In genomic region chr9:126947529-126947928, GRCh38 we compare ENCODE assay signal across 12 cellular contexts. TPM values are rescaled to one million over a fixed set of nuclear protein-coding genes. Genes with fewer than 3 reads are reported as not detected.
DNase-seq lines count a peak whose midpoint lies in the region; ATAC-seq and TF ChIP-seq lines count a peak whose summit lies in the region.
"Had no signal": no experiment of that assay in that cellular context is flagged by ENCODE, and none has a peak within 500 bp of the region (broad histone marks: within the 10 kb centered on the region; RNA-seq: fewer than 3 reads in every experiment).

No MANE protein-coding gene starts in this region.

- H3K27me3 ChIP-seq in BE2C (no peaks in the 10 kb centered on the region), MM.1S (replicated peaks; ENCODE audit: insufficient read depth, low read length) (no peaks in the 10 kb centered on the region), uterus (no peaks in the 10 kb centered on the region)
- H3K27me3 ChIP-seq in CD8-positive, alpha-beta T cell (ENCODE audit: insufficient read depth, low read length), result no peaks in the 10 kb centered on the region

- no peaks in the 10 kb centered on the region for H3K9me3 Mint-ChIP-seq in CD8-positive, alpha-beta T cell
- H3K9me3 Mint-ChIP-seq: activated B cell treated with CpG ODN at 0.5 μM for 24 hours, neural crest cell had no signal

- peaks cover 7% of the 10 kb centered on the region for H3K27me3 Mint-ChIP-seq in CD8-positive, alpha-beta T cell (ENCODE audit: low read depth)
- H3K27me3 Mint-ChIP-seq: activated B cell treated with CpG ODN at 0.5 μM for 24 hours, brain had no signal

- H3K4me1 ChIP-seq in BE2C (no peaks in the 10 kb centered on the region; the same call in 1 of the 2 replicates), MM.1S (ENCODE audit: low read length) (peaks cover 5% of the 10 kb centered on the region), uterus (no peaks in the 10 kb centered on the region)
- no peaks in the 10 kb centered on the region for H3K4me1 ChIP-seq in CD8-positive, alpha-beta T cell (ENCODE audit: insufficient read depth, low read length)

- H3K4me3 Mint-ChIP-seq in CD8-positive, alpha-beta T cell, result no peak overlapping the region
- H3K4me3 Mint-ChIP-seq: activated B cell treated with CpG ODN at 0.5 μM for 24 hours, brain, neural crest cell had no signal

- CTCF ChIA-PET in CD8-positive, alpha-beta T cell (lab: Charles Lee), result interaction anchor here (0.6 to 2.4 kb wide), 5 partner anchors 18 to 267 kb away, joined by 3 to 15 read pairs (median 3); no protein-coding TSS in a partner anchor

- H3K4me1 Mint-ChIP-seq in CD8-positive, alpha-beta T cell (ENCODE audit: low read depth), result no peaks in the 10 kb centered on the region
- H3K4me1 Mint-ChIP-seq: activated B cell treated with CpG ODN at 0.5 μM for 24 hours, neural crest cell had no signal

- no peaks in the 10 kb centered on the region for H3K36me3 Mint-ChIP-seq in CD8-positive, alpha-beta T cell

- H3K36me3 ChIP-seq in BE2C, result no peaks in the 10 kb centered on the region
- no peaks in the 10 kb centered on the region for H3K36me3 ChIP-seq in CD8-positive, alpha-beta T cell (ENCODE audit: insufficient read depth, low read length)
- H3K36me3 ChIP-seq in MM.1S (replicated peaks; ENCODE audit: insufficient read depth, low read length), result no peaks in the 10 kb centered on the region
- no peaks in the 10 kb centered on the region for H3K36me3 ChIP-seq in uterus

- H3K4me2 ChIP-seq in MM.1S (ENCODE audit: low read depth, low read length), result no peak overlapping the region
- H3K4me2 ChIP-seq: smooth muscle cell had no signal

- no peak overlapping the region for H3K27ac Mint-ChIP-seq in CD8-positive, alpha-beta T cell
- H3K27ac Mint-ChIP-seq: activated B cell treated with CpG ODN at 0.5 μM for 24 hours had no signal

- H3K9me3 ChIP-seq in BE2C, result no peaks in the 10 kb centered on the region
- H3K9me3 ChIP-seq in CD8-positive, alpha-beta T cell (ENCODE audit: low read length), result no peaks in the 10 kb centered on the region
- H3K9me3 ChIP-seq in MM.1S (replicated peaks; ENCODE audit: insufficient read depth, low read length), result no peaks in the 10 kb centered on the region
- H3K9me3 ChIP-seq in uterus, result no peaks in the 10 kb centered on the region

- ATAC-seq in CD8-positive, alpha-beta T cell, result peak; percentile 26
- no peak for ATAC-seq in GM18858 (IDR thresholded peaks at IDR 0.05; ENCODE audit: unreplicated experiment)

- H4K20me1 ChIP-seq in MM.1S (ENCODE audit: insufficient read depth, low read length), result no peaks in the 10 kb centered on the region

- H3K27ac ChIP-seq in CD8-positive, alpha-beta T cell (ENCODE audit: low read depth, low read length), result no peak overlapping the region
- H3K27ac ChIP-seq in MM.1S (ENCODE audit: low read length) (no peak overlapping the region), uterus (no peak overlapping the region)

- POLR2A ChIA-PET in CD8-positive, alpha-beta T cell (lab: Charles Lee), result no interaction called here

- H3F3A ChIP-seq in MM.1S (ENCODE audit: insufficient read depth, low read length), result no peaks in the 10 kb centered on the region

- TF ChIP-seq POLR2A in uterus (IDR thresholded peaks at IDR 0.05), result no peak

- H3K9ac ChIP-seq in MM.1S (ENCODE audit: low read length), result no peak overlapping the region

- H3K79me2 ChIP-seq in MM.1S (ENCODE audit: low read length), result peaks cover 9% of the 10 kb centered on the region; the same call in 1 of the 2 replicates

- H3K9me2 ChIP-seq in MM.1S (replicated peaks; ENCODE audit: insufficient read depth, low read length), result no peaks in the 10 kb centered on the region

- no peak overlapping the region for H2AFZ ChIP-seq in MM.1S (ENCODE audit: low read length)

- TF ChIP-seq CTCF in BE2C (IDR thresholded peaks at IDR 0.05; ENCODE audit: low read depth, low read length) (peak; percentile 16; the same call in 1 of the 2 replicates), MM.1S (IDR thresholded peaks at IDR 0.05; ENCODE audit: low read length) (peak; percentile 55), choroid plexus epithelial cell (conservative IDR thresholded peaks at IDR 0.05; ENCODE audit: low read depth, low read length) (peak; percentile 14), uterus (IDR thresholded peaks at IDR 0.05) (no peak)
- TF ChIP-seq CTCF in CD8-positive, alpha-beta T cell (IDR thresholded peaks at IDR 0.05), result no peak

- intact Hi-C loops in CD8-positive, alpha-beta T cell (cut with DNase I, micrococcal nuclease), result loop anchor here in 1 of 2 experiments (10.0 kb wide), 2 partner anchors 447 to 787 kb away; partner anchors contain the start of genes SLC2A8 and TOR2A
- intact Hi-C loops in uterus (cut with DNase I; ENCODE audit: low total_unique reads), result no loop called here

- no peak overlapping the region for H3K4me3 ChIP-seq in BE2C (ENCODE audit: low read depth, low read length)
- H3K4me3 ChIP-seq in CD8-positive, alpha-beta T cell (ENCODE audit: low read depth, low read length), result no peak overlapping the region
- no peak overlapping the region for H3K4me3 ChIP-seq in MM.1S (ENCODE audit: low read length)
- H3K4me3 ChIP-seq in choroid plexus epithelial cell (ENCODE audit: low read depth, low read length), result no peak overlapping the region
- no peak overlapping the region for H3K4me3 ChIP-seq in uterus
- H3K4me3 ChIP-seq: smooth muscle cell had no signal

- DNase-seq in BE2C, result no peak
- no peak for DNase-seq in CD8-positive, alpha-beta T cell
- DNase-seq in MM.1S, result peak; percentile 73
- DNase-seq in choroid plexus epithelial cell (ENCODE audit: low read depth), result no peak
- DNase-seq in T1000 (lab: John Stamatoyannopoulos, UW), result no peak
- no peak for DNase-seq in uterus
- DNase-seq: activated B cell treated with CpG ODN at 0.5 μM for 24 hours, NCI-H446 treated with DMSO at 0.1 percent for 48 hours had no signal

RNA-seq across cellular contexts. Expression of gene RALGPS1, which starts 32.9 kb away (rescaled TPM):
- 9.3 TPM for polyA plus RNA-seq in BE2C (2012; ENCODE audit: insufficient read depth, insufficient read length, low read depth)
- total RNA-seq in CD8-positive, alpha-beta T cell, result 1 to 10 TPM; 4.9 to 5.4 TPM
- 10 to 100 TPM in 3 of 4 donors, 1 to 10 TPM in 1; 8.5 to 16.7 (median 14.5) TPM for total RNA-seq in uterus

Comparison
In these comparisons a context has a peak if more than half of its experiments do, and no peak if none do; other contexts are left out.
1. CTCF ChIP-seq: peak in BE2C (single experiment), MM.1S (single experiment) and choroid plexus epithelial cell (single experiment); none in CD8-positive, alpha-beta T cell (single experiment) and uterus (0 of 4).